Comparison of ENCODE assay signal across 11 cellular contexts in the genomic region with DNA sequence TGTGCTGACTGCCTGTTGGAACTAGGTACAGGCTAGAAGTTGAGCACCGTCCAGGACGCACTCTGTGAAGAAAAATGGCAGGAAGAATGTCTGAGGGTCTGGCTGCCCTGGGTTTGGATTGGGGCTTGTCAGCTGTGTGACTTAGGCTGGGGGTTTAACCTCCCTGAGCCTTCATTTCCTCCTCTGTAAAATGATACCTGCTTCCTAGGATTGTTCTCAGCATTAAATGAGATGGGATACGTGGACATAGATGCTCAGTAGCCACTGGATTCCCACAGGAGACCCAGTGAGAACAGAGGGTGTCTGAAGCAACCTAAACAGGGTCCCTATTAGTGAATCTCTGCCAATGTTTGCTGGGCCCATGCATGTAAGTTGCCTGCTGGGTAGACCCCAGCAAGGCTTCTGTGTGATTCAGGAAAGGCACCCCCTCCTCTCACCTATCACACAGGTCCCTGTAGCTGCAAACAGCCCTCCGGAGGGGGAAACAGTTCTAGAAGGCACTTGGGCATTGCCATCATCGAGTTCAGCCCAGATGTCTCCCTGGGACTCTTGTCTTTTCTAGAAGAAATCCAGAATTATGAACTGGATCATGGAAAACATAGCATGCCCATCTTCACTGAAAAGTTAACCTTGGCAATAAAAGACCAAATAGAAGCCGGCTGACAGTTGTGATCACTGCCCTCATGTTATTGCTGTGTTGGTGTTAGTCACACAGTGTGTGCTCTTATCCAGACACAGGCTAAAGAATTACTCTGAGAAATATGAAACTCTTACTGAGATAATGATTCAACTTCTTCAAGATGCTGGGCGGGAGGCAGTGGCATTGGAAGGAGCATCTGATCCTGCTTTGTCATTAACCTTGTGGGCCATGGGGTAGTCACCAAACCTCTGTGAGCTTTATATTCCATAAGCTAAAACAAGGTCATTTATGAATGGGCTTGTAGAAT.
DNase-seq lines count a peak whose midpoint lies in the region; ATAC-seq and TF ChIP-seq lines count a peak whose summit lies in the region.
"Had no signal": no experiment of that assay in that cellular context is flagged by ENCODE, and none has a peak within 500 bp of the region (broad histone marks: within the 10 kb centered on the region; RNA-seq: fewer than 3 reads in every experiment).

No MANE protein-coding gene starts in this region.

- H4K8ac ChIP-seq in H9 (replicated peaks; ENCODE audit: insufficient read length, low read depth, low read length): no peak overlapping the region

- H3K9me3 ChIP-seq in H9 (ENCODE audit: control insufficient read depth, low read depth, low read length) (no peaks in the 10 kb centered on the region), tibial artery (no peaks in the 10 kb centered on the region)
- H3K9me3 ChIP-seq: psoas muscle had no signal

- no peak overlapping the region for H3K4me3 ChIP-seq in tibial artery
- H3K4me3 ChIP-seq: psoas muscle had no signal

- peaks cover 42 to 44% of the 10 kb centered on the region in 2 experiments for H3K4me1 Mint-ChIP-seq in H9
- H3K4me1 Mint-ChIP-seq in effector memory CD8-positive, alpha-beta T cell (ENCODE audit: low read depth in 2 of 2): peaks cover 0 to 5% of the 10 kb centered on the region in 2 donors

- H3K23me2 ChIP-seq in H9 (ENCODE audit: insufficient read length, low read depth, low read length, poor library complexity, severe bottlenecking): no peaks in the 10 kb centered on the region

- H4K91ac ChIP-seq in H9 (ENCODE audit: insufficient read length, low read depth, low read length): no peak overlapping the region

- H3K4me1 ChIP-seq in H9 (ENCODE audit: insufficient read depth, low read length): peaks cover 3% of the 10 kb centered on the region; the same call in 1 of the 2 replicates
- peaks cover 12 to 85% (median 62%) of the 10 kb centered on the region in 4 donors for H3K4me1 ChIP-seq in tibial artery

- no peaks in the 10 kb centered on the region for H3K9me3 Mint-ChIP-seq in H9
- H3K9me3 Mint-ChIP-seq in effector memory CD8-positive, alpha-beta T cell: no peaks in the 10 kb centered on the region

- no peak overlapping the region for H3K18ac ChIP-seq in H9 (ENCODE audit: insufficient read length, low read depth, low read length)

- no peak overlapping the region for H2BK20ac ChIP-seq in H9 (ENCODE audit: low read depth, low read length, poor library complexity, severe bottlenecking)

- no peak overlapping the region for H3K4ac ChIP-seq in H9 (ENCODE audit: low read depth, low read length)

- no peaks in the 10 kb centered on the region for H3K27me3 Mint-ChIP-seq in H9 (ENCODE audit: low read depth)
- H3K27me3 Mint-ChIP-seq in effector memory CD8-positive, alpha-beta T cell: peaks cover 68 to 85% of the 10 kb centered on the region in 2 donors

- H2AK5ac ChIP-seq in H9 (ENCODE audit: insufficient read length, low read length): no peak overlapping the region

- intact Hi-C loops in tibial artery (cut with DNase I; ENCODE audit: low total_unique reads): no loop called here

- H3K36me3 Mint-ChIP-seq in H9 (ENCODE audit: insufficient read depth in 1 of 3, low read depth in 3 of 3): no peaks in the 10 kb centered on the region
- no peaks in the 10 kb centered on the region for H3K36me3 Mint-ChIP-seq in effector memory CD8-positive, alpha-beta T cell (ENCODE audit: insufficient read depth)

- no peaks in the 10 kb centered on the region for H3K36me3 ChIP-seq in tibial artery

- H4K20me1 ChIP-seq in H9 (ENCODE audit: control insufficient read depth, insufficient read depth, insufficient read length): no peaks in the 10 kb centered on the region

- H3K23ac ChIP-seq in H9 (ENCODE audit: insufficient read length, low read depth, low read length): no peak overlapping the region

- no peaks in the 10 kb centered on the region for H3K79me1 ChIP-seq in H9 (ENCODE audit: insufficient read depth, low read depth, low read length, poor library complexity, severe bottlenecking)

- H3K4me2 ChIP-seq in H9 (ENCODE audit: insufficient read depth, insufficient read length, low read length): no peak overlapping the region

- no peak overlapping the region for H2BK15ac ChIP-seq in H9 (ENCODE audit: low read depth, low read length)

- no peak overlapping the region for H2BK5ac ChIP-seq in H9 (ENCODE audit: insufficient read length, low read length)

- no peak overlapping the region for H2AFZ ChIP-seq in H9 (ENCODE audit: low read length)

- H3K27me3 ChIP-seq in H9 (ENCODE audit: insufficient read depth, low read length) (no peaks in the 10 kb centered on the region), tibial artery (no peaks in the 10 kb centered on the region)

- TF ChIP-seq CTCF in H9 (conservative IDR thresholded peaks at IDR 0.05): no peak
- TF ChIP-seq CTCF in tibial artery (IDR thresholded peaks at IDR 0.05): no peak

- DNase-seq in H9 (no peak), glomerular visceral epithelial cell (ENCODE audit: extremely low spot score) (peak; percentile 68), tibial artery (no peak), HUDEP-2 (lab: John Stamatoyannopoulos, UW; ENCODE audit: unreplicated experiment in 76 of 76) (no peak), NOMO-1 treated with DMSO at 0.1 percent for 48 hours (lab: John Stamatoyannopoulos, UW; ENCODE audit: unreplicated experiment) (no peak)
- DNase-seq in effector memory CD8-positive, alpha-beta T cell: no peak
- DNase-seq: activated CD8-positive, alpha-beta T cell treated with anti-CD3 and anti-CD28 coated beads, Interleukin-2, amount 10 ng/mL, durations not matched to agents 7 days and 5 days; NCI-H1092 treated with DMSO at 0.1 percent for 48 hours; SHP77 treated with DMSO at 0.1 percent for 48 hours had no signal

- peak; percentile 66 for ATAC-seq in SK-N-SH treated with all-trans-retinoic acid at 6 μM for 48 hours
- ATAC-seq in effector memory CD8-positive, alpha-beta T cell (replicated peaks): no peak
- ATAC-seq: activated CD8-positive, alpha-beta T cell treated with anti-CD3 and anti-CD28 coated beads, Interleukin-2, amount 10 ng/mL, durations not matched to agents 7 days and 5 days; psoas muscle had no signal

- H3K9ac ChIP-seq in H9 (ENCODE audit: extremely low read depth, insufficient read length, low read length): no peak overlapping the region

- H4K5ac ChIP-seq in H9 (ENCODE audit: insufficient read length, low read depth, low read length): no peak overlapping the region

- no peak overlapping the region for H3K27ac ChIP-seq in H9 (ENCODE audit: insufficient read length, low read depth, low read length)
- peak overlapping the region; percentile 12 to 92 for H3K27ac ChIP-seq in tibial artery
- H3K27ac ChIP-seq: psoas muscle had no signal

- H3K27ac Mint-ChIP-seq in H9: peak overlapping the region in 2 of 3 experiments; percentile 19 to 63; a peak in 3 of 7 replicates
- H3K27ac Mint-ChIP-seq in effector memory CD8-positive, alpha-beta T cell: no peak overlapping the region
- H3K27ac Mint-ChIP-seq: activated CD8-positive, alpha-beta T cell treated with anti-CD3 and anti-CD28 coated beads, Interleukin-2, amount 10 ng/mL, durations not matched to agents 7 days and 5 days had no signal

- H3K4me3 Mint-ChIP-seq in H9: no peak overlapping the region
- H3K4me3 Mint-ChIP-seq in effector memory CD8-positive, alpha-beta T cell: no peak overlapping the region
- H3K4me3 Mint-ChIP-seq: activated CD8-positive, alpha-beta T cell treated with anti-CD3 and anti-CD28 coated beads, Interleukin-2, amount 10 ng/mL, durations not matched to agents 7 days and 5 days had no signal

- no peak overlapping the region for H3T11ph ChIP-seq in H9 (ENCODE audit: low read length)

- H3K56ac ChIP-seq in H9 (ENCODE audit: insufficient read length, low read depth, low read length): no peak overlapping the region

- no peak overlapping the region for H3K14ac ChIP-seq in H9 (ENCODE audit: insufficient read depth, low read length)

- H3K79me2 ChIP-seq in H9 (ENCODE audit: insufficient read depth, low read length): no peaks in the 10 kb centered on the region

- no peak overlapping the region for H2BK120ac ChIP-seq in H9 (ENCODE audit: low read depth, low read length, poor library complexity, severe bottlenecking)

- no CpG with 5 or more reads among the region's 7 CpGs for WGBS in H9 (ENCODE audit: extremely low coverage, insufficient read length, low lambda C conversion rate)

- H2BK12ac ChIP-seq in H9 (ENCODE audit: insufficient read length, low read depth, low read length): no peak overlapping the region

TF ChIP-seq in SK-N-SH treated with all-trans-retinoic acid at 6 μM for 48 hours, 23 proteins besides CTCF, POLR2A, EP300 and RAD21:
- TF ChIP-seq TCF4 (CRISPR knock-in tag; IDR thresholded peaks at IDR 0.05; ENCODE audit: borderline replicate concordance): no peak
- TF ChIP-seq ZNF70 (CRISPR knock-in tag; IDR thresholded peaks at IDR 0.05): peak; percentile 71

Comparison
In these comparisons a context has a peak if more than half of its experiments do, and no peak if none do; other contexts are left out.
1. H3K27ac Mint-ChIP-seq: peak in H9 (2 of 3); none in effector memory CD8-positive, alpha-beta T cell (0 of 2).